23 cellular contexts compared by ENCODE assay signal in genomic region chr6:159998543-159998942, GRCh38.
"Had no signal": no experiment of that assay in that cellular context is flagged by ENCODE, and none has a peak within 500 bp of the region (broad histone marks: within the 10 kb centered on the region; RNA-seq: fewer than 3 reads in every experiment).

No MANE protein-coding gene starts in this region.

- ATAC-seq: gastroesophageal sphincter, heart left ventricle, left ventricle myocardium superior had no signal

- H3K27me3 Mint-ChIP-seq: dendritic cell treated with granulocyte-macrophage colony-stimulating factor and Interleukin-4, amounts not matched to agents 40 ng/mL and 50 ng/mL, for 4 days; progenitor cell of endocrine pancreas had no signal

- H3K27ac ChIP-seq: cardiac muscle cell, esophagus muscularis mucosa, gastroesophageal sphincter, heart left ventricle, neural progenitor cell, vagina, WERI-Rb-1 had no signal

- DNase-seq: activated CD4-positive, alpha-beta T cell treated with anti-CD3 and anti-CD28 coated beads for 1 hour; activated CD8-positive, alpha-beta memory T cell treated with anti-CD3 and anti-CD28 coated beads for 24 hours; activated CD8-positive, alpha-beta memory T cell treated with anti-CD3 and anti-CD28 coated beads, Interleukin-2, amount 50 U/mL, for 48 hours; activated naive CD4-positive, alpha-beta T cell treated with Interleukin-2 at 50 U/mL for 16 hours; amniotic stem cell; effector CD8-positive, alpha-beta T cell; heart left ventricle; kidney glomerular epithelial cell; left ventricle myocardium superior; stimulated activated CD4-positive, alpha-beta T cell treated with anti-CD3 and anti-CD28 coated beads, Interleukin-12 subunit alpha, Interleukin-12 subunit beta, amount 100 ng/mL, for 4 hours; stimulated activated CD4-positive, alpha-beta T cell treated with anti-CD3 and anti-CD28 coated beads, Interleukin-1b, Interleukin-23, amount 100 ng/mL, for 48 hours; stimulated activated CD8-positive, alpha-beta memory T cell treated with anti-CD3 and anti-CD28 coated beads, Interleukin-4, amount 100 ng/mL, for 48 hours; stimulated activated naive CD4-positive, alpha-beta T cell treated with Interleukin-2 at 50 U/mL for 16 hours; T-helper 2 cell; trophoblast cell; WERI-Rb-1 had no signal

- H3K4me3 Mint-ChIP-seq: dendritic cell treated with granulocyte-macrophage colony-stimulating factor and Interleukin-4, amounts not matched to agents 40 ng/mL and 50 ng/mL, for 4 days; neural progenitor cell had no signal

- H3K27ac Mint-ChIP-seq: dendritic cell treated with granulocyte-macrophage colony-stimulating factor and Interleukin-4, amounts not matched to agents 40 ng/mL and 50 ng/mL, for 4 days; neural progenitor cell had no signal

- H3K4me1 Mint-ChIP-seq: neural progenitor cell had no signal
